In genomic region chr13:50127726-50128291, GRCh38 we compare ENCODE assay signal across 9 cellular contexts.
DNase-seq lines count a peak whose midpoint lies in the region; ATAC-seq and TF ChIP-seq lines count a peak whose summit lies in the region.
"Had no signal": no experiment of that assay in that cellular context is flagged by ENCODE, and none has a peak within 500 bp of the region (broad histone marks: within the 10 kb centered on the region; RNA-seq: fewer than 3 reads in every experiment).

No MANE protein-coding gene starts in this region.

- peak overlapping the region; percentile 70 for H3K4me3 ChIP-seq in endodermal cell (ENCODE audit: low read length)
- H3K4me3 ChIP-seq in muscle layer of duodenum (ENCODE audit: low read depth in 1 of 2, low read length in 2 of 2), result peak overlapping the region; percentile 73 to 91
- H3K4me3 ChIP-seq in uterus, result peak overlapping the region; percentile 12 to 33

- DNase-seq in Right ventricle myocardium inferior (ENCODE audit: missing footprints) (peak; percentile 37), Right ventricle myocardium superior (no peak), endodermal cell (peak; percentile 73), uterus (no peak), GM19238 (ENCODE audit: insufficient read length, low spot score) (no peak), AG08395 (ENCODE audit: low spot score) (no peak)
- DNase-seq: Calu3 had no signal

- H3K4me3 Mint-ChIP-seq in endodermal cell, result peak overlapping the region; percentile 61

- H3K27me3 ChIP-seq in endodermal cell (ENCODE audit: control insufficient read depth, insufficient read depth, low read length, poor library complexity, severe bottlenecking), result peaks cover 84% of the 10 kb centered on the region
- H3K27me3 ChIP-seq in muscle layer of duodenum (ENCODE audit: low read depth, low read length), result peaks cover 45% of the 10 kb centered on the region
- H3K27me3 ChIP-seq in uterus, result peaks cover 19 to 24% of the 10 kb centered on the region in 2 donors

- H3K36me3 ChIP-seq in endodermal cell (ENCODE audit: control insufficient read depth, insufficient read depth, low read length), result no peaks in the 10 kb centered on the region
- peaks cover 0 to 18% of the 10 kb centered on the region in 2 donors for H3K36me3 ChIP-seq in muscle layer of duodenum (ENCODE audit: control insufficient read depth in 1 of 2, insufficient read depth in 2 of 2, low read length in 2 of 2)
- no peaks in the 10 kb centered on the region for H3K36me3 ChIP-seq in uterus

- TF ChIP-seq CTCF in endodermal cell (conservative IDR thresholded peaks at IDR 0.05), result no peak
- no peak for TF ChIP-seq CTCF in uterus (IDR thresholded peaks at IDR 0.05)

- H3K27ac ChIP-seq in endodermal cell (ENCODE audit: low read depth, low read length), result no peak overlapping the region
- H3K27ac ChIP-seq in muscle layer of duodenum (ENCODE audit: low read length), result no peak overlapping the region
- H3K27ac ChIP-seq in uterus, result peak overlapping the region; percentile 51 to 92

- H3K9ac ChIP-seq in endodermal cell (ENCODE audit: extremely low read depth, low read length, poor library complexity, severe bottlenecking), result no peak overlapping the region

- H3K36me3 Mint-ChIP-seq in endodermal cell (ENCODE audit: low read depth), result no peaks in the 10 kb centered on the region

- peaks cover 49% of the 10 kb centered on the region for H3K4me1 Mint-ChIP-seq in endodermal cell

- no peak overlapping the region for H3K27ac Mint-ChIP-seq in endodermal cell

- H3K9me3 Mint-ChIP-seq in endodermal cell, result no peaks in the 10 kb centered on the region

- H3K27me3 Mint-ChIP-seq in endodermal cell (ENCODE audit: insufficient read depth), result peaks cover 83% of the 10 kb centered on the region

- TF ChIP-seq POLR2A in uterus (IDR thresholded peaks at IDR 0.05), result no peak

- intact Hi-C loops in Right ventricle myocardium inferior (cut with DNase I) (loop anchor here (10.0 kb wide), 1 partner anchor 677 kb away; no protein-coding TSS in a partner anchor), Right ventricle myocardium superior (cut with DNase I) (no loop called here), uterus (cut with DNase I; ENCODE audit: low total_unique reads) (loop anchor here (10.0 kb wide), 2 partner anchors 193 to 333 kb away; partner anchors contain the start of genes KPNA3 and SPRYD7)

- H3K4me1 ChIP-seq in endodermal cell (ENCODE audit: control insufficient read depth, insufficient read depth, low read length), result peaks cover 19% of the 10 kb centered on the region
- peaks cover 0 to 24% of the 10 kb centered on the region in 2 donors for H3K4me1 ChIP-seq in muscle layer of duodenum (ENCODE audit: control insufficient read depth in 1 of 2, insufficient read depth in 2 of 2, low read length in 2 of 2)
- no peaks in the 10 kb centered on the region for H3K4me1 ChIP-seq in uterus

- no peaks in the 10 kb centered on the region for H3K9me3 ChIP-seq in endodermal cell (ENCODE audit: control insufficient read depth, low read length)
- H3K9me3 ChIP-seq in muscle layer of duodenum (ENCODE audit: control insufficient read depth in 1 of 2, low read length in 2 of 2), result no peaks in the 10 kb centered on the region
- no peaks in the 10 kb centered on the region for H3K9me3 ChIP-seq in uterus

- 1% methylated on average over 29 to 39 of the region's 39 CpGs for WGBS in endodermal cell (ENCODE audit: insufficient coverage in 1 of 2, insufficient read length in 1 of 2), 2 experiments

- ATAC-seq in Right ventricle myocardium inferior (no peak), Right ventricle myocardium superior (ENCODE audit: poor library complexity) (no peak), HG03135 (IDR thresholded peaks at IDR 0.05; ENCODE audit: unreplicated experiment) (no peak)

Comparison
In these comparisons a context has a peak if more than half of its experiments do, and no peak if none do; other contexts are left out.
1. DNase-seq: peak in Right ventricle myocardium inferior (single experiment) and endodermal cell (single experiment); none in Right ventricle myocardium superior (single experiment), uterus (0 of 2), GM19238 (single experiment) and AG08395 (single experiment).
2. H3K27ac ChIP-seq: peak in uterus (2 of 2); none in endodermal cell (single experiment) and muscle layer of duodenum (single experiment).
3. H3K4me3 ChIP-seq: peak in every context shown above with its lines; median percentile 82 in muscle layer of duodenum; 70 in endodermal cell; 22 in uterus.